ENCODE assay signal across 20 cellular contexts in genomic region chr5:82327961-82328360, GRCh38.
"Had no signal": no experiment of that assay in that cellular context is flagged by ENCODE, and none has a peak within 500 bp of the region (broad histone marks: within the 10 kb centered on the region; RNA-seq: fewer than 3 reads in every experiment).

No MANE protein-coding gene starts in this region.

- H3K27ac Mint-ChIP-seq: activated CD4-positive, alpha-beta memory T cell treated with anti-CD3 and anti-CD28 coated beads, Interleukin-2, amount 10 ng/mL, durations not matched to agents 7 days and 5 days; activated T-cell treated with anti-CD3 and anti-CD28 coated beads, Interleukin-2, amount 50 U/mL, for 24 hours; dendritic cell treated with granulocyte-macrophage colony-stimulating factor and Interleukin-4, amounts not matched to agents 40 ng/mL and 50 ng/mL, for 4 days; naive thymus-derived CD4-positive, alpha-beta T cell; T-helper 17 cell had no signal

- H3K4me3 Mint-ChIP-seq: activated CD4-positive, alpha-beta memory T cell treated with anti-CD3 and anti-CD28 coated beads, Interleukin-2, amount 10 ng/mL, durations not matched to agents 7 days and 5 days; activated T-cell treated with anti-CD3 and anti-CD28 coated beads, Interleukin-2, amount 50 U/mL, for 24 hours; dendritic cell treated with granulocyte-macrophage colony-stimulating factor and Interleukin-4, amounts not matched to agents 40 ng/mL and 50 ng/mL, for 4 days; naive thymus-derived CD4-positive, alpha-beta T cell; T-helper 17 cell had no signal

- H3K4me1 Mint-ChIP-seq: activated CD4-positive, alpha-beta memory T cell treated with anti-CD3 and anti-CD28 coated beads, Interleukin-2, amount 10 ng/mL, durations not matched to agents 7 days and 5 days; naive thymus-derived CD4-positive, alpha-beta T cell; T-helper 17 cell had no signal

- H3K9me3 ChIP-seq: adrenal gland, gastroesophageal sphincter, left lung, suprapubic skin, upper lobe of right lung had no signal

- H3K79me2 ChIP-seq: parathyroid adenoma had no signal

- H3K27ac ChIP-seq: adrenal gland, brain microvascular endothelial cell, gastroesophageal sphincter, left lung, parathyroid adenoma, suprapubic skin, upper lobe of right lung had no signal

- H2AFZ ChIP-seq: parathyroid adenoma had no signal

- DNase-seq: activated CD4-positive, alpha-beta memory T cell treated with anti-CD3 and anti-CD28 coated beads, Interleukin-2, amount 10 ng/mL, durations not matched to agents 7 days and 5 days; activated CD4-positive, alpha-beta T cell treated with anti-CD3 and anti-CD28 coated beads for 4 hours; activated naive CD4-positive, alpha-beta T cell treated with anti-CD3 and anti-CD28 coated beads, Interleukin-2, amount 50 U/mL, for 16 hours; activated T-cell treated with anti-CD3 and anti-CD28 coated beads, Interleukin-2, amount 50 U/mL, for 24 hours; adrenal gland; brain microvascular endothelial cell; effector memory CD4-positive, alpha-beta T cell; islet precursor cell; left lung; mammary epithelial cell; naive thymus-derived CD4-positive, alpha-beta T cell; stimulated activated CD4-positive, alpha-beta T cell treated with anti-CD3 and anti-CD28 coated beads, Interleukin-4, amount 100 ng/mL, for 24 hours; stimulated activated naive CD4-positive, alpha-beta T cell treated with Interleukin-2 at 50 U/mL for 16 hours; T-helper 17 cell; upper lobe of right lung had no signal

- H3K27me3 Mint-ChIP-seq: dendritic cell treated with granulocyte-macrophage colony-stimulating factor and Interleukin-4, amounts not matched to agents 40 ng/mL and 50 ng/mL, for 4 days had no signal

- ATAC-seq: gastroesophageal sphincter; left lung; naive thymus-derived CD4-positive, alpha-beta T cell; T-helper 17 cell; upper lobe of right lung had no signal

- H3K4me3 ChIP-seq: adrenal gland, gastroesophageal sphincter, left lung, skin epidermis, suprapubic skin, upper lobe of right lung had no signal

- H3K4me1 ChIP-seq: left lung, parathyroid adenoma, upper lobe of right lung had no signal

- H3K9me3 Mint-ChIP-seq: activated CD4-positive, alpha-beta memory T cell treated with anti-CD3 and anti-CD28 coated beads, Interleukin-2, amount 10 ng/mL, durations not matched to agents 7 days and 5 days; activated T-cell treated with anti-CD3 and anti-CD28 coated beads, Interleukin-2, amount 50 U/mL, for 24 hours had no signal

- H3K27me3 ChIP-seq: adrenal gland, brain microvascular endothelial cell, gastroesophageal sphincter, left lung, suprapubic skin, upper lobe of right lung had no signal

- H3K36me3 ChIP-seq: adrenal gland, brain microvascular endothelial cell, gastroesophageal sphincter, left lung, suprapubic skin, upper lobe of right lung had no signal
